ENCODE assay signal across 25 cellular contexts in the genomic region with DNA sequence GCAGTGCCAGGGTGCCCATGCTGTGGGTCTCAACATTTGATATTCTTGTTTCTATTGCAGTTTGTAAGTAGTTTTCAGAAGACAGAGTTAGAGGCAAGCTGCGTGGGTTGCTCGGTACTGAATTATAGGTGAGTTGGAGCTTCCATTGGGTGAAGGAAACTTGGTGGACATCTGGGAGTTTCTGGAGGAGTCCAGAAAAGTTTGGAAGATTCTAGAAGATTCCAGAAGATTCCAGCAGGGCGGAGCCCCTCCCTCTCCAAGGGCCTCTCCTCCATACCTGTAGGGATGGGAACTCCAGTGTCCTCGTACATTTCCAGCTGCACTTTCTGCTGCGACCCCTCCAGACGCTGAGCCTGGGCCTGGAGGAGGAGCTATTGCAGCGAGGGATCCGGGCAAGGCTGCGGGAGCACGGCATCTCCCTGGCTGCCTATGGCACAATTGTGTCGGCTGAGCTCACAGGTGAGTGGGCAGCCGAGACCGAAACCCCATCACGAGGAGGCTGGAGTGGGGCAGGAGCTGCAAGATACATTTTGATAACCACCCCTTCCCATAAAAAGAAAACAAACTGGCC. TPM values are rescaled to one million over a fixed set of nuclear protein-coding genes. Genes with fewer than 3 reads are reported as not detected.
DNase-seq lines count a peak whose midpoint lies in the region; ATAC-seq, FAIRE-seq and TF ChIP-seq lines count a peak whose summit lies in the region.
"Had no signal": no experiment of that assay in that cellular context is flagged by ENCODE, and none has a peak within 500 bp of the region (broad histone marks: within the 10 kb centered on the region; RNA-seq: fewer than 3 reads in every experiment).

No MANE protein-coding gene starts in this region.

- H4K20me1 ChIP-seq in GM12878 (ENCODE audit: control insufficient read depth, insufficient read depth), result no peaks in the 10 kb centered on the region
- H4K20me1 ChIP-seq: BLaER1 treated with 17β-estradiol and CSF1 and Interleukin-3, amounts not matched to agents 10 nM and 100 nM had no signal

- TF ChIP-seq CTCF in liver (IDR thresholded peaks at IDR 0.05; ENCODE audit: low read depth, low read length, missing input control), result no peak
- no peak for TF ChIP-seq CTCF in right lobe of liver (IDR thresholded peaks at IDR 0.05)
- TF ChIP-seq CTCF in GM12878 (IDR thresholded peaks at IDR 0.05 in 2 of 3, conservative IDR thresholded peaks at IDR 0.05 in 1 of 3; ENCODE audit: control insufficient read depth in 2 of 3, extremely low read depth in 1 of 3, insufficient read depth in 1 of 3, low read depth in 3 of 3, low read length in 3 of 3), result no peak

- BruUV-seq in GM12878 (replicated peaks; lab: Mats Ljungman, UMichigan), result no TSS peak

- ATAC-seq in right lobe of liver, result no peak
- ATAC-seq in GM12878, result no peak
- ATAC-seq in GM21737 (IDR thresholded peaks at IDR 0.05; ENCODE audit: unreplicated experiment), result no peak
- ATAC-seq: A549 had no signal

- H3K36me3 ChIP-seq in liver (ENCODE audit: control insufficient read depth in 4 of 4, insufficient read depth in 3 of 4, low read depth in 1 of 4, low read length in 3 of 4), result no peaks in the 10 kb centered on the region
- no peaks in the 10 kb centered on the region for H3K36me3 ChIP-seq in right lobe of liver
- no peaks in the 10 kb centered on the region for H3K36me3 ChIP-seq in GM12878 (ENCODE audit: control insufficient read depth in 2 of 2, insufficient read depth in 2 of 2, low read length in 1 of 2)
- H3K36me3 ChIP-seq: BE2C; BLaER1 treated with 17β-estradiol and CSF1 and Interleukin-3, amounts not matched to agents 10 nM and 100 nM; HAP-1 had no signal

- DNase-seq in right lobe of liver (no peak), HuH-7.5 (ENCODE audit: low spot score) (peak; percentile 4), GM12878 (ENCODE audit: low read depth, low spot score) (no peak), DMS53 (lab: John Stamatoyannopoulos, UW) (no peak)
- no peak for DNase-seq in activated naive CD4-positive, alpha-beta T cell treated with anti-CD3 and anti-CD28 coated beads for 36 hours
- DNase-seq: 8988T; ACHN; AML-193; BE2C; CD4-positive, alpha-beta T cell; CD8-positive, alpha-beta memory T cell; DMS 273 treated with DMSO at 0.1 percent for 48 hours; DND-41; GM23248; HFFc6 had no signal

- H3K9ac ChIP-seq in liver (ENCODE audit: low read depth in 1 of 2, low read length in 2 of 2) (no peak overlapping the region), GM12878 (ENCODE audit: control insufficient read depth, insufficient read depth, low read length) (no peak overlapping the region)
- H3K9ac ChIP-seq: BLaER1 treated with 17β-estradiol and CSF1 and Interleukin-3, amounts not matched to agents 10 nM and 100 nM; GM23248 had no signal

- WGBS in liver, result 93% methylated on average over 14 of the region's 14 CpGs
- 89% methylated on average over 9 of the region's 14 CpGs for WGBS in right lobe of liver (ENCODE audit: insufficient coverage, low coverage, low lambda C conversion rate, missing lambda C conversion rate)
- WGBS in GM12878 (ENCODE audit: insufficient coverage, insufficient replicate concordance, low lambda C conversion rate, missing lambda C conversion rate), result 84% methylated on average over 13 of the region's 14 CpGs

- no peak overlapping the region for H3K27ac Mint-ChIP-seq in activated naive CD4-positive, alpha-beta T cell treated with anti-CD3 and anti-CD28 coated beads for 36 hours
- H3K27ac Mint-ChIP-seq: CD14-positive monocyte; CD4-positive, alpha-beta T cell; CD8-positive, alpha-beta memory T cell; HFFc6 had no signal

- SMC1A ChIA-PET in GM12878 (lab: Charles Lee; ENCODE audit: uncharacterized antibody, unreplicated experiment), result interaction anchor here (0.6 kb wide), 1 partner anchor 70 kb away, joined by 3 read pairs; no protein-coding TSS in a partner anchor

- H3K4me3 Mint-ChIP-seq in activated naive CD4-positive, alpha-beta T cell treated with anti-CD3 and anti-CD28 coated beads for 36 hours, result no peak overlapping the region
- H3K4me3 Mint-ChIP-seq: CD14-positive monocyte; CD4-positive, alpha-beta T cell; CD8-positive, alpha-beta memory T cell; HFFc6 had no signal

- H3K4me1 ChIP-seq in liver (ENCODE audit: control insufficient read depth in 4 of 4, insufficient read depth in 4 of 4, low read length in 3 of 4) (peaks cover 4 to 23% (median 12%) of the 10 kb centered on the region in 4 donors), right lobe of liver (peaks cover 0 to 17% (median 0%) of the 10 kb centered on the region in 4 donors), GM12878 (ENCODE audit: control insufficient read depth, insufficient read depth, low read length) (peaks cover 3% of the 10 kb centered on the region)
- H3K4me1 ChIP-seq: BE2C, HAP-1 had no signal

- H3K79me2 ChIP-seq in GM12878 (ENCODE audit: control insufficient read depth, insufficient read depth, low read length), result no peaks in the 10 kb centered on the region

- H3K27me3 ChIP-seq in liver (ENCODE audit: control insufficient read depth in 4 of 4, insufficient read depth in 4 of 4, low read length in 3 of 4) (no peaks in the 10 kb centered on the region), right lobe of liver (no peaks in the 10 kb centered on the region), GM12878 (replicated peaks in 1 of 2; ENCODE audit: control insufficient read depth in 2 of 2, insufficient read depth in 2 of 2, low read length in 1 of 2) (no peaks in the 10 kb centered on the region)
- H3K27me3 ChIP-seq: BE2C; BLaER1 treated with 17β-estradiol and CSF1 and Interleukin-3, amounts not matched to agents 10 nM and 100 nM had no signal

- H2AFZ ChIP-seq in GM12878 (ENCODE audit: control insufficient read depth, low read depth, low read length), result no peak overlapping the region
- H2AFZ ChIP-seq: GM23248 had no signal

- H3K36me3 Mint-ChIP-seq in activated naive CD4-positive, alpha-beta T cell treated with anti-CD3 and anti-CD28 coated beads for 36 hours (ENCODE audit: low read depth), result no peaks in the 10 kb centered on the region
- H3K36me3 Mint-ChIP-seq: CD14-positive monocyte; CD8-positive, alpha-beta memory T cell had no signal

- H3K4me2 ChIP-seq in GM12878 (ENCODE audit: control insufficient read depth, insufficient read depth), result no peak overlapping the region
- H3K4me2 ChIP-seq: A549; BLaER1 treated with 17β-estradiol and CSF1 and Interleukin-3, amounts not matched to agents 10 nM and 100 nM had no signal

- H3K9me3 ChIP-seq in liver (ENCODE audit: control insufficient read depth in 4 of 4, low read length in 3 of 4) (no peaks in the 10 kb centered on the region), right lobe of liver (no peaks in the 10 kb centered on the region), GM12878 (replicated peaks; ENCODE audit: control insufficient read depth, insufficient read depth, low read length) (no peaks in the 10 kb centered on the region)
- H3K9me3 ChIP-seq: A549, BE2C, HAP-1 had no signal

- H3K4me1 Mint-ChIP-seq in activated naive CD4-positive, alpha-beta T cell treated with anti-CD3 and anti-CD28 coated beads for 36 hours (ENCODE audit: low read depth), result peaks cover 11% of the 10 kb centered on the region

- H3K9me3 Mint-ChIP-seq in activated naive CD4-positive, alpha-beta T cell treated with anti-CD3 and anti-CD28 coated beads for 36 hours, result no peaks in the 10 kb centered on the region
- H3K9me3 Mint-ChIP-seq: CD14-positive monocyte; CD4-positive, alpha-beta T cell; CD8-positive, alpha-beta memory T cell had no signal

- CTCF ChIA-PET in GM12878 (lab: Yijun Ruan, JAX), result no interaction called here
- CTCF ChIA-PET in activated naive CD4-positive, alpha-beta T cell treated with anti-CD3 and anti-CD28 coated beads for 36 hours (lab: Charles Lee), result no interaction called here

- TF ChIP-seq RAD21 in liver (IDR thresholded peaks at IDR 0.05), result no peak
- TF ChIP-seq RAD21 in GM12878 (IDR thresholded peaks at IDR 0.05; ENCODE audit: insufficient read depth, low read depth, low read length), result no peak

- in situ Hi-C loops in GM12878 (cut with MboI), result no loop called here

- H3K27me3 Mint-ChIP-seq in activated naive CD4-positive, alpha-beta T cell treated with anti-CD3 and anti-CD28 coated beads for 36 hours (ENCODE audit: low read depth), result no peaks in the 10 kb centered on the region
- H3K27me3 Mint-ChIP-seq: CD4-positive, alpha-beta T cell had no signal

- POLR2A ChIA-PET in GM12878 (lab: Charles Lee), result interaction anchor here (0.5 to 0.6 kb wide), 2 partner anchors 16 to 40 kb away, joined by 3 to 4 read pairs; no protein-coding TSS in a partner anchor

- RAD21 ChIA-PET in GM12878 (lab: Charles Lee; ENCODE audit: unreplicated experiment), result no interaction called here

- no peak for TF ChIP-seq POLR2A in right lobe of liver (IDR thresholded peaks at IDR 0.05)
- TF ChIP-seq POLR2A in GM12878 (IDR thresholded peaks at IDR 0.05; ENCODE audit: low read depth, low read length), result no peak

- FAIRE-seq in GM12878 (lab: Jason Lieb, UNC), result no peak
- FAIRE-seq: A549, D721Med, G401.6, GM18507, H1 had no signal

- intact Hi-C loops in right lobe of liver (cut with DNase I) (loop anchor here in 1 of 2 donors (10.0 kb wide), 1 partner anchor 244 kb away; the partner anchor contains the start of gene AP3D1), GM12878 (cut with micrococcal nuclease; ENCODE audit: unreplicated experiment) (loop anchor here (10.0 kb wide), 1 partner anchor 216 kb away; no protein-coding TSS in a partner anchor)
- intact Hi-C loops in activated naive CD4-positive, alpha-beta T cell treated with anti-CD3 and anti-CD28 coated beads for 36 hours (cut with micrococcal nuclease), result no loop called here

- H3K4me3 ChIP-seq in liver (ENCODE audit: low read depth in 1 of 3, low read length in 3 of 3), result no peak overlapping the region
- H3K4me3 ChIP-seq in right lobe of liver, result no peak overlapping the region
- H3K4me3 ChIP-seq in GM12878, result no peak overlapping the region
- H3K4me3 ChIP-seq: A549; BLaER1 treated with 17β-estradiol and CSF1 and Interleukin-3, amounts not matched to agents 10 nM and 100 nM; GM23248; HAP-1 had no signal

- TF ChIP-seq EP300 in GM12878 (IDR thresholded peaks at IDR 0.05; ENCODE audit: borderline replicate concordance in 1 of 2, control insufficient read depth in 1 of 2, low read depth in 2 of 2, low read length in 2 of 2), result peak in 1 of 2 experiments; percentile 34; a peak in 1 of 4 replicates

- H3K27ac ChIP-seq in liver (ENCODE audit: low read depth in 1 of 2, low read length in 2 of 2) (no peak overlapping the region), right lobe of liver (no peak overlapping the region), GM12878 (ENCODE audit: control insufficient read depth, insufficient read depth) (no peak overlapping the region)
- H3K27ac ChIP-seq: A549; BLaER1 treated with 17β-estradiol and CSF1 and Interleukin-3, amounts not matched to agents 10 nM and 100 nM; GM23248 had no signal

RNA-seq across cellular contexts. Expression of gene TIMM13, which starts 28.6 kb away (rescaled TPM):
- total RNA-seq in liver, result 10 to 100 TPM; 21.6 to 28.0 TPM
- 100 to 1,000 TPM in 1 of 2 donors, 10 to 100 TPM in 1; 58.8 to 137 TPM for polyA plus RNA-seq in liver
- 10 to 100 TPM; 35.5 to 59.8 (median 51.1) TPM for total RNA-seq in right lobe of liver
- 59.7 and 74.3 TPM in 2 replicates for total RNA-seq in GM12878 (2013; cell fraction: nucleolus; rRNA removed)
- 69.5 and 80.8 TPM in 2 replicates for total RNA-seq in GM12878 (2014; rRNA removed)
- 28.3 and 34.4 TPM in 2 replicates for total RNA-seq in GM12878 (2014; rRNA removed; fragmentation: Illumina TruSeq; extraction: Trizol)
- total RNA-seq in GM12878 (2021), result 151 and 160 TPM in 2 replicates
- 23.9 TPM for polyA plus RNA-seq in GM12878 (2011; ENCODE audit: low read depth)
- 17.1 and 38.9 TPM in 2 replicates for polyA plus RNA-seq in GM12878 (2011; rRNA removed)
- 74.2 and 137 TPM in 2 replicates for polyA plus RNA-seq in GM12878 (2011; cell fraction: cytosol; rRNA removed)
- polyA plus RNA-seq in GM12878 (2011; cell fraction: nucleus; rRNA removed), result 67.2 and 71.6 TPM in 2 replicates
- polyA plus RNA-seq in GM12878 (2012), result 48.0 and 50.4 TPM in 2 replicates
- 1.6 and 9.9 TPM in 2 replicates for polyA plus RNA-seq in GM12878 (2014; fragmentation: Illumina TruSeq; extraction: Trizol)
- 10 to 100 TPM; 17.9 to 46.3 TPM for polyA plus RNA-seq in GM12878 (2014; fragmentation: Nextera tagmentation; extraction: Ambion mirVana)
- polyA plus RNA-seq in GM12878 (2014; rRNA removed), result 82.1 and 111 TPM in 2 replicates
- 100 to 1,000 TPM; 200 to 205 TPM for polyA plus RNA-seq in GM12878 (2016; fragmentation: Nextera tagmentation; extraction: Ambion mirVana)
- polyA minus RNA-seq in GM12878 (2011; rRNA and poly(A)+ RNA removed), result 5.5 and 23.9 TPM in 2 replicates
- 18.7 and 24.1 TPM in 2 replicates for polyA minus RNA-seq in GM12878 (2011; cell fraction: cytosol; rRNA and poly(A)+ RNA removed)
- polyA minus RNA-seq in GM12878 (2011; cell fraction: nucleus; rRNA and poly(A)+ RNA removed), result 9.9 and 18.2 TPM in 2 replicates
- total RNA-seq in activated naive CD4-positive, alpha-beta T cell treated with anti-CD3 and anti-CD28 coated beads for 36 hours, result 10 to 100 TPM; 67.3 to 70.8 TPM

RNA-seq across cellular contexts. Expression of gene TMPRSS9, which starts 38.8 kb away (rescaled TPM):
- total RNA-seq in liver, result 10 to 100 TPM in 1 of 2 donors, 1 to 10 TPM in 1; 2.5 to 24.8 TPM
- under 1 TPM; 0.39 to 0.50 TPM for polyA plus RNA-seq in liver
- 1 to 10 TPM in 3 of 6 experiments, under 1 TPM in 3; 0.12 to 6.7 (median 2.9) TPM for total RNA-seq in right lobe of liver
- total RNA-seq in GM12878 (2013; cell fraction: nucleolus; rRNA removed), result 0.35 TPM in 1 of 2 replicates, not detected in the other
- not detected in 2 replicates for total RNA-seq in GM12878 (2014; rRNA removed)
- total RNA-seq in GM12878 (2014; rRNA removed; fragmentation: Illumina TruSeq; extraction: Trizol), result not detected in 2 replicates
- not detected in 2 replicates for total RNA-seq in GM12878 (2021)
- polyA plus RNA-seq in GM12878 (2011; ENCODE audit: low read depth), result 0.41 TPM
- not detected in 2 replicates for polyA plus RNA-seq in GM12878 (2011; rRNA removed)
- polyA plus RNA-seq in GM12878 (2011; cell fraction: cytosol; rRNA removed), result 0.02 TPM in 1 of 2 replicates, not detected in the other
- 0.06 TPM in 1 of 2 replicates, not detected in the other for polyA plus RNA-seq in GM12878 (2011; cell fraction: nucleus; rRNA removed)
- 0.35 and 1.1 TPM in 2 replicates for polyA plus RNA-seq in GM12878 (2012)
- polyA plus RNA-seq in GM12878 (2014; fragmentation: Illumina TruSeq; extraction: Trizol), result not detected in 2 replicates
- polyA plus RNA-seq in GM12878 (2014; fragmentation: Nextera tagmentation; extraction: Ambion mirVana), result not detected
- 0.09 TPM in 1 of 2 replicates, not detected in the other for polyA plus RNA-seq in GM12878 (2014; rRNA removed)
- under 1 TPM in 1 of 2 experiments, not detected in 1; 0.24 TPM for polyA plus RNA-seq in GM12878 (2016; fragmentation: Nextera tagmentation; extraction: Ambion mirVana)
- not detected in 2 replicates for polyA minus RNA-seq in GM12878 (2011; rRNA and poly(A)+ RNA removed)
- polyA minus RNA-seq in GM12878 (2011; cell fraction: cytosol; rRNA and poly(A)+ RNA removed), result not detected in 2 replicates
- not detected in 2 replicates for polyA minus RNA-seq in GM12878 (2011; cell fraction: nucleus; rRNA and poly(A)+ RNA removed)
- not detected for total RNA-seq in activated naive CD4-positive, alpha-beta T cell treated with anti-CD3 and anti-CD28 coated beads for 36 hours
- total RNA-seq: CD4-positive, alpha-beta T cell; CD8-positive, alpha-beta memory T cell; GM23248; HFFc6 had no signal
- polyA plus RNA-seq: CD8-positive, alpha-beta memory T cell had no signal

RNA-seq across cellular contexts. Expression of gene LMNB2, which starts 57.9 kb away (rescaled TPM):
- total RNA-seq in liver, result 10 to 100 TPM in 1 of 2 donors, 1 to 10 TPM in 1; 5.6 to 38.5 TPM
- polyA plus RNA-seq in liver, result 1 to 10 TPM in 1 of 2 donors, under 1 TPM in 1; 0.97 to 6.2 TPM
- total RNA-seq in right lobe of liver, result 10 to 100 TPM in 1 of 6 experiments, 1 to 10 TPM in 5; 4.6 to 11.6 (median 7.1) TPM
- 39.2 and 49.9 TPM in 2 replicates for total RNA-seq in GM12878 (2013; cell fraction: nucleolus; rRNA removed)
- 98.7 and 107 TPM in 2 replicates for total RNA-seq in GM12878 (2014; rRNA removed)
- total RNA-seq in GM12878 (2014; rRNA removed; fragmentation: Illumina TruSeq; extraction: Trizol), result 63.4 and 66.4 TPM in 2 replicates
- total RNA-seq in GM12878 (2021), result 117 and 118 TPM in 2 replicates
- polyA plus RNA-seq in GM12878 (2011; ENCODE audit: low read depth), result 34.0 TPM
- 62.9 and 98.1 TPM in 2 replicates for polyA plus RNA-seq in GM12878 (2011; rRNA removed)
- polyA plus RNA-seq in GM12878 (2011; cell fraction: cytosol; rRNA removed), result 131 and 153 TPM in 2 replicates
- polyA plus RNA-seq in GM12878 (2011; cell fraction: nucleus; rRNA removed), result 89.5 and 121 TPM in 2 replicates
- polyA plus RNA-seq in GM12878 (2012), result 45.1 and 51.1 TPM in 2 replicates
- polyA plus RNA-seq in GM12878 (2014; fragmentation: Illumina TruSeq; extraction: Trizol), result 80.1 and 121 TPM in 2 replicates
- polyA plus RNA-seq in GM12878 (2014; fragmentation: Nextera tagmentation; extraction: Ambion mirVana), result 1 to 10 TPM in 1 of 2 experiments, under 1 TPM in 1; 0.61 to 1.9 TPM
- polyA plus RNA-seq in GM12878 (2014; rRNA removed), result 94.8 and 108 TPM in 2 replicates
- polyA plus RNA-seq in GM12878 (2016; fragmentation: Nextera tagmentation; extraction: Ambion mirVana), result 10 to 100 TPM; 10.4 to 47.3 TPM
- polyA minus RNA-seq in GM12878 (2011; rRNA and poly(A)+ RNA removed), result 61.8 and 93.7 TPM in 2 replicates
- polyA minus RNA-seq in GM12878 (2011; cell fraction: cytosol; rRNA and poly(A)+ RNA removed), result 29.2 and 34.9 TPM in 2 replicates
- 14.7 and 19.8 TPM in 2 replicates for polyA minus RNA-seq in GM12878 (2011; cell fraction: nucleus; rRNA and poly(A)+ RNA removed)
- total RNA-seq in activated naive CD4-positive, alpha-beta T cell treated with anti-CD3 and anti-CD28 coated beads for 36 hours, result 100 to 1,000 TPM in 1 of 2 experiments, 10 to 100 TPM in 1; 97.7 to 101 TPM
